18 cellular contexts compared by ENCODE assay signal in the genomic region with DNA sequence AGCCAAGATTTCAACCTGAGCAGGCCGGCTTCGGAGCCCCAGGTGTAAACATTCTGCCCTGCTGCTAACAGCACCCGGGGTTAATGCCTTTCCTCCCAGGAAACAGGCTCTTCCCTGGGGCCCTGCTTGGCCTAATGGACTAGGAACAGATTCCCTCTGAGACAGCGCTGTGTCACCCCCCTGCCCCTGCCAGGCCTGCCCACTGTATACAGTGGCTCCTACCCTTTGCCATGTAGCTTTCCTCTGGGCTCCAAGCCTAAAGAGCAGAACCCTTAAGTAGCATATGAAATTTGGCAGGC. TPM values are rescaled to one million over a fixed set of nuclear protein-coding genes. Genes with fewer than 3 reads are reported as not detected.
"Had no signal": no experiment of that assay in that cellular context is flagged by ENCODE, and none has a peak within 500 bp of the region (broad histone marks: within the 10 kb centered on the region; RNA-seq: fewer than 3 reads in every experiment).

No MANE protein-coding gene starts in this region.

- DNase-seq: activated CD4-positive, alpha-beta T cell treated with anti-CD3 and anti-CD28 coated beads, Interleukin-2, amount 10 ng/mL, durations not matched to agents 7 days and 5 days; activated CD4-positive, CD25-positive, alpha-beta regulatory T cell; activated T-cell treated with anti-CD3 and anti-CD28 coated beads, Interleukin-2, amount 50 U/mL, for 1 hour; glutamatergic neuron; kidney glomerular epithelial cell; lower lobe of right lung; stimulated activated CD4-positive, alpha-beta T cell treated with anti-CD3 and anti-CD28 coated beads, Interleukin-15, amount 100 ng/mL, for 24 hours; stimulated activated CD4-positive, alpha-beta T cell treated with anti-CD3 and anti-CD28 coated beads, Interleukin-4, amount 100 ng/mL, for 24 hours; stimulated activated naive CD8-positive, alpha-beta T cell treated with anti-CD3 and anti-CD28 coated beads, Interleukin-15, Interleukin-2, amounts not matched to agents 100 U/mL and 50 U/mL, for 24 hours; T-helper 17 cell; upper lobe of left lung had no signal

- ATAC-seq: foreskin keratinocyte; lower lobe of right lung; stimulated activated naive CD8-positive, alpha-beta T cell treated with anti-CD3 and anti-CD28 coated beads, Interleukin-15, Interleukin-2, amounts not matched to agents 100 U/mL and 50 U/mL, for 24 hours; T-helper 17 cell had no signal

- H3K9me3 ChIP-seq: adrenal gland, lower lobe of right lung, ovary, SJCRH30, suprapubic skin, upper lobe of left lung had no signal

- H3K4me1 ChIP-seq: foreskin keratinocyte had no signal

- H3K27ac ChIP-seq: adrenal gland, cardiac muscle cell, foreskin keratinocyte, lower lobe of right lung, ovary, SJCRH30, suprapubic skin, upper lobe of left lung had no signal

- H3K4me3 ChIP-seq: adrenal gland, cardiac muscle cell, lower lobe of right lung, ovary, SJCRH30, suprapubic skin, upper lobe of left lung had no signal

- H3K36me3 ChIP-seq: adrenal gland, cardiac muscle cell, lower lobe of right lung, ovary, SJCRH30, suprapubic skin, upper lobe of left lung had no signal

- H3K27me3 ChIP-seq: adrenal gland, cardiac muscle cell, ovary, SJCRH30, suprapubic skin, upper lobe of left lung had no signal

RNA-seq across cellular contexts. Expression of a gene that starts 32.5 kb away (rescaled TPM):
- total RNA-seq: endothelial cell of umbilical vein, foreskin keratinocyte had no signal
- polyA plus RNA-seq: foreskin keratinocyte had no signal
